ENCODE assay signal across 8 cellular contexts in the genomic region with DNA sequence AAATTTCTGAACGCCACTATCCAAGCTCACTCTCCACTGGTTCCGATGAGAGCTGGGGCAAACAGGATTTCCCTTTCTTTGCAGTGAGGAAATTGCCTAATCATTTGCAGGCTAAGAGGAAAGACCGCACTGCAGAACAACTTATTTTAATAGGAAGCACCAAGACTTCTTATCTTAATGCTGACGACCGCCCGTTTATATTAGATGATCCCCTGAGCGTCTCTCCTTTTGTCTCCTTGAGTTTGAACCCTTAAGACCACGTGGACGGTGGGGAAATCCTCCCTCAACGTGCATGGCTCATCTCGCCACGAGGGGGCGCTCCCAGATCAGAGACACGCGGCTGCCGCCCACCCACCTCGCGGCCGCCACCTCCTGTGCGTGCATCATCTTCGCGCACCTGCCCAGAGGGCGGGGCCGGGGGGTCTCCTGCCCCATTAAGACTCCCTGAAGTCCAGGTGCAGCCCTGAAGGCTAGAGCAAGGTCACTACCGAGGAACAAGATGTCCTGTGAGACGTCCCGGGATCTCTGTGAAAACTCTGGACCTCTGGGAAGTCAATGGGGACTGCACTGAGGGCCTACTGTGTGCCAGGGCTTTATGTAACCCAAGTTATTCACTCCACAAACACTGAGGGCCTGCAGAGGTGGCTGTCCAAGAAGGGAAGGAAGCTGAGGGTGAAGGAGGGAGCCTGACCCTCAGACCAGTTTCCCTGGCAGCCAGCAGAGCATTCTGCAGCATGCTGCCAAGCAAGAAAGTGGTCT. TPM values are rescaled to one million over a fixed set of nuclear protein-coding genes. Genes with fewer than 3 reads are reported as not detected.
A peak's percentile ranks its signal among the peaks of the same experiment; 100 is the strongest.
DNase-seq lines count a peak whose midpoint lies in the region; ATAC-seq and TF ChIP-seq lines count a peak whose summit lies in the region.

No MANE protein-coding gene starts in this region.

- POLR2A ChIA-PET in BJ (lab: Charles Lee) = no interaction called here
- POLR2A ChIA-PET in activated CD4-positive, alpha-beta T cell treated with anti-CD3 and anti-CD28 coated beads for 36 hours (lab: Charles Lee) = no interaction called here

- peaks cover 11% of the 10 kb centered on the region for H3K4me1 Mint-ChIP-seq in activated CD4-positive, alpha-beta T cell treated with anti-CD3 and anti-CD28 coated beads for 36 hours
- H3K4me1 Mint-ChIP-seq in chondrocyte (ENCODE audit: low read depth) = peaks cover 6% of the 10 kb centered on the region

- H3K27me3 Mint-ChIP-seq in activated CD4-positive, alpha-beta T cell treated with anti-CD3 and anti-CD28 coated beads for 36 hours = peaks cover 19% of the 10 kb centered on the region
- peaks cover 66% of the 10 kb centered on the region for H3K27me3 Mint-ChIP-seq in chondrocyte (ENCODE audit: low read depth)

- H3K36me3 Mint-ChIP-seq in activated CD4-positive, alpha-beta T cell treated with anti-CD3 and anti-CD28 coated beads for 36 hours (ENCODE audit: low read depth) = no peaks in the 10 kb centered on the region
- peaks cover 1% of the 10 kb centered on the region for H3K36me3 Mint-ChIP-seq in chondrocyte (ENCODE audit: low read depth)

- CTCF ChIA-PET in BJ (lab: Yijun Ruan, JAX) = interaction anchor here (0.7 to 3.0 kb wide), 42 partner anchors 10 to 242 kb away, joined by 3 to 103 read pairs (median 4); no protein-coding TSS in a partner anchor
- CTCF ChIA-PET in activated CD4-positive, alpha-beta T cell treated with anti-CD3 and anti-CD28 coated beads for 36 hours (lab: Charles Lee) = interaction anchor here (0.6 to 3.1 kb wide), 33 partner anchors 9 to 503 kb away, joined by 3 to 61 read pairs (median 3); a partner anchor contains a TSS

- TF ChIP-seq CTCF in BJ (IDR thresholded peaks at IDR 0.05; ENCODE audit: insufficient read depth, low read depth, low read length) = peak; percentile 94
- peak; percentile 97 for TF ChIP-seq CTCF in chondrocyte (IDR thresholded peaks at IDR 0.05)

- peak; percentile 93 for ATAC-seq in activated CD4-positive, alpha-beta T cell treated with anti-CD3 and anti-CD28 coated beads for 36 hours
- no peak for ATAC-seq in HG02973 (IDR thresholded peaks at IDR 0.05; ENCODE audit: unreplicated experiment)

- H3K4me3 ChIP-seq in BJ (ENCODE audit: low read depth, low read length) = no peak overlapping the region
- no peak overlapping the region for H3K4me3 ChIP-seq in HAP-1

- H3K27me3 ChIP-seq in BJ (ENCODE audit: control insufficient read depth, insufficient read depth, low read length) (peaks cover 23% of the 10 kb centered on the region), HAP-1 (ENCODE audit: low read depth) (peaks cover 48% of the 10 kb centered on the region)

- H3K4me3 Mint-ChIP-seq in activated CD4-positive, alpha-beta T cell treated with anti-CD3 and anti-CD28 coated beads for 36 hours = peak overlapping the region; percentile 34
- H3K4me3 Mint-ChIP-seq in chondrocyte (ENCODE audit: unreplicated experiment) = no peak overlapping the region

- no peaks in the 10 kb centered on the region for H3K36me3 ChIP-seq in BJ (ENCODE audit: control insufficient read depth, insufficient read depth, low read length)
- no peaks in the 10 kb centered on the region for H3K36me3 ChIP-seq in HAP-1 (replicated peaks)

- 0 out of 2 replicates have a peak, but pooled peaks cover 2% of the 10 kb centered on the region for H3K4me1 ChIP-seq in HAP-1

- H3K9me3 ChIP-seq in HAP-1 = no peaks in the 10 kb centered on the region

- in situ Hi-C loops in HAP-1 (cut with MboI; ENCODE audit: low sequenced_read_pairs) = loop anchor here (10.0 kb wide), 1 partner anchor 209 kb away; no protein-coding TSS in a partner anchor

- no peak overlapping the region for H3K27ac Mint-ChIP-seq in activated CD4-positive, alpha-beta T cell treated with anti-CD3 and anti-CD28 coated beads for 36 hours
- H3K27ac Mint-ChIP-seq in chondrocyte (ENCODE audit: unreplicated experiment) = no peak overlapping the region

- intact Hi-C loops in activated CD4-positive, alpha-beta T cell treated with anti-CD3 and anti-CD28 coated beads for 36 hours (cut with DNase I, micrococcal nuclease) = loop anchor here (1.0 to 5.0 kb wide), 10 partner anchors 40 to 487 kb away; a partner anchor contains a TSS

- no peaks in the 10 kb centered on the region for H3K9me3 Mint-ChIP-seq in activated CD4-positive, alpha-beta T cell treated with anti-CD3 and anti-CD28 coated beads for 36 hours (ENCODE audit: low read depth)
- H3K9me3 Mint-ChIP-seq in chondrocyte (ENCODE audit: low read depth) = peaks cover 2% of the 10 kb centered on the region

- DNase-seq in BJ (ENCODE audit: low read depth) (no peak), HAP-1 (ENCODE audit: low spot score in 2 of 2) (peak; percentile 58 to 87), NCI-H2171 treated with DMSO at 0.1 percent for 48 hours (lab: John Stamatoyannopoulos, UW) (peak; percentile 83), chondrocyte (ENCODE audit: low spot score) (no peak), left kidney (ENCODE audit: low read depth, low spot score) (peak; percentile 90)
- peak; percentile 93 for DNase-seq in activated CD4-positive, alpha-beta T cell treated with anti-CD3 and anti-CD28 coated beads for 36 hours
- DNase-seq in stimulated activated CD4-positive, alpha-beta T cell treated with anti-CD3 and anti-CD28 coated beads, Interleukin-2, amount 100 ng/mL, for 4 hours (ENCODE audit: low read depth) = peak; percentile 80

RNA-seq across cellular contexts. Expression of a gene that starts 28.2 kb away (rescaled TPM):
- not detected in 2 replicates for polyA plus RNA-seq in BJ (2011; rRNA removed)
- not detected in 2 replicates for polyA minus RNA-seq in BJ (2011; rRNA and poly(A)+ RNA removed)
- total RNA-seq in activated CD4-positive, alpha-beta T cell treated with anti-CD3 and anti-CD28 coated beads for 36 hours = not detected
- not detected in 3 replicates for total RNA-seq in chondrocyte

Comparison
In these comparisons a context has a peak if more than half of its experiments do, and no peak if none do; other contexts are left out.
1. DNase-seq: peak in HAP-1 (2 of 2), NCI-H2171 treated with DMSO at 0.1 percent for 48 hours (single experiment), activated CD4-positive, alpha-beta T cell treated with anti-CD3 and anti-CD28 coated beads for 36 hours (single experiment), left kidney (single experiment) and stimulated activated CD4-positive, alpha-beta T cell treated with anti-CD3 and anti-CD28 coated beads, Interleukin-2, amount 100 ng/mL, for 4 hours (single experiment); none in BJ (single experiment) and chondrocyte (single experiment).